ENCODE assay signal across 8 cellular contexts in genomic region chr1:51729824-51730284, GRCh38.
DNase-seq lines count a peak whose midpoint lies in the region; ATAC-seq and TF ChIP-seq lines count a peak whose summit lies in the region.

No MANE protein-coding gene starts in this region.

- DNase-seq in DND-41 (no peak), hepatocyte (ENCODE audit: low spot score) (peak; percentile 56), amniotic stem cell (lab: John Stamatoyannopoulos, UW) (no peak)
- no peak for DNase-seq in activated T-helper 2 cell treated with anti-CD3 and anti-CD28 coated beads, Interferon-gamma antibody, Interleukin-2, Interleukin-4, amounts not matched to agents 10 μg/mL and 5 μg/mL and 100 μg/mL, durations not matched to agents 14 hours and 24 hours and 36 hours (ENCODE audit: low spot score)

- intact Hi-C loops in activated T-helper 2 cell treated with anti-CD3 and anti-CD28 coated beads, Interferon-gamma antibody, Interleukin-2, Interleukin-4, amounts not matched to agents 10 μg/mL and 5 μg/mL and 100 μg/mL, durations not matched to agents 14 hours and 24 hours and 36 hours (cut with micrococcal nuclease) = loop anchor here (2.0 kb wide), 1 partner anchor 113 kb away; the partner anchor contains the start of gene OSBPL9

- WGBS in hepatocyte (ENCODE audit: low lambda C conversion rate, missing lambda C conversion rate) = 2% methylated on average over 17 of the region's 28 CpGs

- H3K4me3 ChIP-seq in DND-41 (ENCODE audit: low read depth in 1 of 2, low read length in 2 of 2) = no peak overlapping the region
- H3K4me3 ChIP-seq in HUES48 (ENCODE audit: low read depth, low read length) = peak overlapping the region; percentile 90
- peak overlapping the region; percentile 67 for H3K4me3 ChIP-seq in hepatocyte
- H3K4me3 ChIP-seq in skin epidermis = peak overlapping the region; percentile 41 to 68 (median 59)

- H3K79me2 ChIP-seq in DND-41 (ENCODE audit: insufficient read depth, low read length) (no peaks in the 10 kb centered on the region), hepatocyte (peaks cover 57% of the 10 kb centered on the region)

- no peak overlapping the region for H3K9ac ChIP-seq in DND-41 (ENCODE audit: low read depth, low read length)
- peak overlapping the region; percentile 74 for H3K9ac ChIP-seq in HUES48 (ENCODE audit: low read depth, low read length)

- H3K27me3 Mint-ChIP-seq in activated T-helper 2 cell treated with anti-CD3 and anti-CD28 coated beads, Interferon-gamma antibody, Interleukin-2, Interleukin-4, amounts not matched to agents 10 μg/mL and 5 μg/mL and 100 μg/mL, durations not matched to agents 14 hours and 24 hours and 36 hours (ENCODE audit: low read depth) = no peaks in the 10 kb centered on the region

- H4K20me1 ChIP-seq in DND-41 (ENCODE audit: insufficient read depth, low read length) = peaks cover under 1% of the 10 kb centered on the region; the same call in 1 of the 2 replicates
- peaks cover 12% of the 10 kb centered on the region for H4K20me1 ChIP-seq in hepatocyte (ENCODE audit: insufficient read depth, poor library complexity, severe bottlenecking)

- H3K9me3 ChIP-seq in DND-41 (ENCODE audit: insufficient read depth, low read length, severe bottlenecking) (no peaks in the 10 kb centered on the region), HUES48 (ENCODE audit: control insufficient read depth, insufficient read depth, low read length) (no peaks in the 10 kb centered on the region), hepatocyte (ENCODE audit: low read depth) (no peaks in the 10 kb centered on the region)

- peaks cover 26% of the 10 kb centered on the region for H3K4me1 Mint-ChIP-seq in activated T-helper 2 cell treated with anti-CD3 and anti-CD28 coated beads, Interferon-gamma antibody, Interleukin-2, Interleukin-4, amounts not matched to agents 10 μg/mL and 5 μg/mL and 100 μg/mL, durations not matched to agents 14 hours and 24 hours and 36 hours (ENCODE audit: low read depth)

- ATAC-seq in DND-41 (ENCODE audit: insufficient read depth, low read depth) = no peak
- ATAC-seq in GM19467 (IDR thresholded peaks at IDR 0.05; ENCODE audit: unreplicated experiment) = peak; percentile 24
- ATAC-seq in GM21737 (IDR thresholded peaks at IDR 0.05; ENCODE audit: unreplicated experiment) = no peak

- TF ChIP-seq CTCF in DND-41 (IDR thresholded peaks at IDR 0.05; ENCODE audit: borderline replicate concordance, extremely low read depth, low read length, poor library complexity, severe bottlenecking) = no peak
- TF ChIP-seq CTCF in hepatocyte (IDR thresholded peaks at IDR 0.05; ENCODE audit: poor library complexity) = no peak

- H3K36me3 ChIP-seq in DND-41 (ENCODE audit: insufficient read depth, low read length) (no peaks in the 10 kb centered on the region), HUES48 (ENCODE audit: control insufficient read depth, insufficient read depth, low read length) (no peaks in the 10 kb centered on the region), hepatocyte (replicated peaks; ENCODE audit: insufficient read depth, low read depth) (no peaks in the 10 kb centered on the region)

- H3K4me2 ChIP-seq in DND-41 (ENCODE audit: insufficient read depth, low read length) (peak overlapping the region; percentile 60; the same call in 1 of the 2 replicates), hepatocyte (peak overlapping the region; percentile 82)

- H3K27ac ChIP-seq in DND-41 (ENCODE audit: low read length) = no peak overlapping the region
- peak overlapping the region; percentile 63 for H3K27ac ChIP-seq in HUES48 (ENCODE audit: low read depth, low read length)
- H3K27ac ChIP-seq in hepatocyte = peak overlapping the region; percentile 86
- peak overlapping the region in 20 of 21 experiments; percentile 34 to 88 (median 77) for H3K27ac ChIP-seq in skin epidermis

- H2AFZ ChIP-seq in DND-41 (ENCODE audit: low read depth, low read length) = no peak overlapping the region
- H2AFZ ChIP-seq in hepatocyte = peak overlapping the region; percentile 41

- peak overlapping the region; percentile 85 for H3K27ac Mint-ChIP-seq in activated T-helper 2 cell treated with anti-CD3 and anti-CD28 coated beads, Interferon-gamma antibody, Interleukin-2, Interleukin-4, amounts not matched to agents 10 μg/mL and 5 μg/mL and 100 μg/mL, durations not matched to agents 14 hours and 24 hours and 36 hours

- H3K9me2 ChIP-seq in hepatocyte (replicated peaks; ENCODE audit: insufficient read depth) = no peaks in the 10 kb centered on the region

- H3K9me3 Mint-ChIP-seq in activated T-helper 2 cell treated with anti-CD3 and anti-CD28 coated beads, Interferon-gamma antibody, Interleukin-2, Interleukin-4, amounts not matched to agents 10 μg/mL and 5 μg/mL and 100 μg/mL, durations not matched to agents 14 hours and 24 hours and 36 hours = no peaks in the 10 kb centered on the region

- peaks cover 19% of the 10 kb centered on the region for H3K4me1 ChIP-seq in DND-41 (ENCODE audit: insufficient read depth, low read length)
- H3K4me1 ChIP-seq in HUES48 (ENCODE audit: control insufficient read depth, insufficient read depth, low read length) = peaks cover 20% of the 10 kb centered on the region
- H3K4me1 ChIP-seq in hepatocyte (ENCODE audit: insufficient read depth) = peaks cover 8% of the 10 kb centered on the region

- no peaks in the 10 kb centered on the region for H3K27me3 ChIP-seq in DND-41 (ENCODE audit: insufficient read depth, low read length, poor library complexity)
- no peaks in the 10 kb centered on the region for H3K27me3 ChIP-seq in HUES48 (ENCODE audit: control insufficient read depth, insufficient read depth, low read length)
- no peaks in the 10 kb centered on the region for H3K27me3 ChIP-seq in hepatocyte

- H3K36me3 Mint-ChIP-seq in activated T-helper 2 cell treated with anti-CD3 and anti-CD28 coated beads, Interferon-gamma antibody, Interleukin-2, Interleukin-4, amounts not matched to agents 10 μg/mL and 5 μg/mL and 100 μg/mL, durations not matched to agents 14 hours and 24 hours and 36 hours (ENCODE audit: low read depth) = no peaks in the 10 kb centered on the region

- H3K4me3 Mint-ChIP-seq in activated T-helper 2 cell treated with anti-CD3 and anti-CD28 coated beads, Interferon-gamma antibody, Interleukin-2, Interleukin-4, amounts not matched to agents 10 μg/mL and 5 μg/mL and 100 μg/mL, durations not matched to agents 14 hours and 24 hours and 36 hours (ENCODE audit: low read depth) = peak overlapping the region; percentile 89

Comparison
In these comparisons a context has a peak if more than half of its experiments do, and no peak if none do; other contexts are left out.
1. H3K4me3 ChIP-seq: peak in HUES48 (single experiment), hepatocyte (single experiment) and skin epidermis (7 of 7); none in DND-41 (0 of 2).